1 cellular context compared by ENCODE assay signal in genomic region chr4:768076-768475, GRCh38.
TF ChIP-seq lines count a peak whose summit lies in the region.

No MANE protein-coding gene starts in this region.

TF ChIP-seq in IMR-90, 13 proteins besides CTCF, POLR2A, EP300 and RAD21 (continued from another document):
- TF ChIP-seq ELK1 (IDR thresholded peaks at IDR 0.05; ENCODE audit: borderline replicate concordance, low read depth, low read length) (no peak), CEBPB (IDR thresholded peaks at IDR 0.05; ENCODE audit: low read depth, low read length) (no peak), CHD1 (IDR thresholded peaks at IDR 0.05; ENCODE audit: low read depth, low read length) (no peak)
TF ChIP-seq in IMR-90: peak in this region for 0.
